13 cellular contexts compared by ENCODE assay signal in the genomic region with DNA sequence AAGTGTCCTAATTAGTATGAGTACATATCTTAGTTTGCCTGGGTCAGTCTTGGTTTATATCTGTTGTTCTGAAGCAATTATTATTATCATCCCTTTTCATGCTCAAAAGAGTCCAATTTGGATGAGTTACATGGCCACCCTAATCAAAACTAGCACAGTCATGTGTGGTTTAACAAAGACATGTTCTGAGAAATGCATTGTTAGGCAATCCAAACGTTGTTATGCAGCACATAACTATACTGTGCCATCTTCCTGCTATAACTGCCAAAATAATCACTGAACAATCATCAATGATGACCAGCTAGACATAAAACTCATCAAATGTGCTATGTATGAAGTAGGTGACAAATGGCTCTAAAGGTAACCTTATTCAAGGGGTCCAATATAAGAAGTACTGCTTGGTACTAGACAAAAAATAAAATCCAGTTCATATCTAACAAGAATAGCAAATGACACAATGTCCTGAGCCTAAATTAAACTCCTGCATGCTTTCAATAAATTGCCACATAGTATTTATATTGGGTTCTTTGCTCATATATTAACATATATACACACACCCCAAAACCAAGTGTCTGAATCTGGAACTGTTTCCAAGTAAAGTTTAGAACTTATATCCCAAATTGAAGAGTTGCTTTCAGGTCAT.
DNase-seq lines count a peak whose midpoint lies in the region; ATAC-seq and TF ChIP-seq lines count a peak whose summit lies in the region.
"Had no signal": no experiment of that assay in that cellular context is flagged by ENCODE, and none has a peak within 500 bp of the region (broad histone marks: within the 10 kb centered on the region; RNA-seq: fewer than 3 reads in every experiment).

No MANE protein-coding gene starts in this region.

- H3K27ac Mint-ChIP-seq in activated T-cell treated with anti-CD3 and anti-CD28 coated beads, Interleukin-2, amount 50 U/mL, for 24 hours: peak overlapping the region; percentile 54
- H3K27ac Mint-ChIP-seq in stimulated activated naive B cell treated with anti-CD40 and anti-IgM and Interleukin-4, amounts not matched to agents 10 μg/mL and 1 μg/mL and 100 μg/mL, for 72 hours: no peak overlapping the region

- no peaks in the 10 kb centered on the region for H3K27me3 Mint-ChIP-seq in activated T-cell treated with anti-CD3 and anti-CD28 coated beads, Interleukin-2, amount 50 U/mL, for 24 hours
- no peaks in the 10 kb centered on the region for H3K27me3 Mint-ChIP-seq in stimulated activated naive B cell treated with anti-CD40 and anti-IgM and Interleukin-4, amounts not matched to agents 10 μg/mL and 1 μg/mL and 100 μg/mL, for 72 hours

- peaks cover 40% of the 10 kb centered on the region for H3K36me3 Mint-ChIP-seq in activated T-cell treated with anti-CD3 and anti-CD28 coated beads, Interleukin-2, amount 50 U/mL, for 24 hours (ENCODE audit: low read depth)
- H3K36me3 Mint-ChIP-seq in stimulated activated naive B cell treated with anti-CD40 and anti-IgM and Interleukin-4, amounts not matched to agents 10 μg/mL and 1 μg/mL and 100 μg/mL, for 72 hours: peaks cover 0 to 6% of the 10 kb centered on the region in 2 donors

- no peak for DNase-seq in activated T-cell treated with anti-CD3 and anti-CD28 coated beads, Interleukin-2, amount 50 U/mL, for 24 hours
- DNase-seq in activated T-cell treated with anti-CD3 and anti-CD28 coated beads for 4 hours (no peak), OCI-M1 (lab: John Stamatoyannopoulos, UW) (peak; percentile 79), fibroblast of mammary gland (ENCODE audit: low read depth) (peak; percentile 47), skeletal muscle cell (ENCODE audit: low read depth) (peak; percentile 1), medulla oblongata (ENCODE audit: extremely low spot score) (no peak)
- DNase-seq in stimulated activated naive B cell treated with anti-CD40 and anti-IgM and Interleukin-4, amounts not matched to agents 10 μg/mL and 1 μg/mL and 100 μg/mL, for 72 hours: no peak
- DNase-seq in central memory CD4-positive, alpha-beta T cell: no peak
- DNase-seq: ACHN; activated T-cell treated with anti-CD3 and anti-CD28 coated beads, Interleukin-2, amount 50 U/mL, for 4 hours; DMS79 treated with DMSO at 0.1 percent for 48 hours; NCI-H2227 treated with DMSO at 0.1 percent for 48 hours had no signal

- no peak overlapping the region for H3K4me3 Mint-ChIP-seq in activated T-cell treated with anti-CD3 and anti-CD28 coated beads, Interleukin-2, amount 50 U/mL, for 24 hours
- no peak overlapping the region for H3K4me3 Mint-ChIP-seq in stimulated activated naive B cell treated with anti-CD40 and anti-IgM and Interleukin-4, amounts not matched to agents 10 μg/mL and 1 μg/mL and 100 μg/mL, for 72 hours
- H3K4me3 Mint-ChIP-seq: activated T-cell treated with anti-CD3 and anti-CD28 coated beads, Interleukin-2, amount 50 U/mL, for 4 hours had no signal

- no peak overlapping the region for H3K4me3 ChIP-seq in fibroblast of mammary gland (ENCODE audit: control insufficient read depth, low read depth, low read length)
- H3K4me3 ChIP-seq in skeletal muscle cell (ENCODE audit: low read depth, low read length): no peak overlapping the region
- H3K4me3 ChIP-seq: cardiac muscle cell had no signal

- H3K9me3 Mint-ChIP-seq in activated T-cell treated with anti-CD3 and anti-CD28 coated beads, Interleukin-2, amount 50 U/mL, for 24 hours: peaks cover 2% of the 10 kb centered on the region
- no peaks in the 10 kb centered on the region for H3K9me3 Mint-ChIP-seq in stimulated activated naive B cell treated with anti-CD40 and anti-IgM and Interleukin-4, amounts not matched to agents 10 μg/mL and 1 μg/mL and 100 μg/mL, for 72 hours
- H3K9me3 Mint-ChIP-seq: activated T-cell treated with anti-CD3 and anti-CD28 coated beads, Interleukin-2, amount 50 U/mL, for 4 hours had no signal

- no peak for TF ChIP-seq CTCF in fibroblast of mammary gland (conservative IDR thresholded peaks at IDR 0.05; ENCODE audit: control insufficient read depth, insufficient read depth, low read depth, low read length)

- ATAC-seq in stimulated activated naive B cell treated with anti-CD40 and anti-IgM and Interleukin-4, amounts not matched to agents 10 μg/mL and 1 μg/mL and 100 μg/mL, for 72 hours (replicated peaks): no peak

- H3K4me1 Mint-ChIP-seq in activated T-cell treated with anti-CD3 and anti-CD28 coated beads, Interleukin-2, amount 50 U/mL, for 24 hours (ENCODE audit: low read depth): peaks cover 48% of the 10 kb centered on the region
- peaks cover 9 to 29% of the 10 kb centered on the region in 2 donors for H3K4me1 Mint-ChIP-seq in stimulated activated naive B cell treated with anti-CD40 and anti-IgM and Interleukin-4, amounts not matched to agents 10 μg/mL and 1 μg/mL and 100 μg/mL, for 72 hours

Comparison
In these comparisons a context has a peak if more than half of its experiments do, and no peak if none do; other contexts are left out.
1. DNase-seq: peak in OCI-M1 (single experiment), fibroblast of mammary gland (single experiment) and skeletal muscle cell (single experiment); none in activated T-cell treated with anti-CD3 and anti-CD28 coated beads, Interleukin-2, amount 50 U/mL, for 24 hours (single experiment), activated T-cell treated with anti-CD3 and anti-CD28 coated beads for 4 hours (single experiment), medulla oblongata (single experiment), stimulated activated naive B cell treated with anti-CD40 and anti-IgM and Interleukin-4, amounts not matched to agents 10 μg/mL and 1 μg/mL and 100 μg/mL, for 72 hours (single experiment) and central memory CD4-positive, alpha-beta T cell (single experiment).